8 cellular contexts compared by ENCODE assay signal in the genomic region with DNA sequence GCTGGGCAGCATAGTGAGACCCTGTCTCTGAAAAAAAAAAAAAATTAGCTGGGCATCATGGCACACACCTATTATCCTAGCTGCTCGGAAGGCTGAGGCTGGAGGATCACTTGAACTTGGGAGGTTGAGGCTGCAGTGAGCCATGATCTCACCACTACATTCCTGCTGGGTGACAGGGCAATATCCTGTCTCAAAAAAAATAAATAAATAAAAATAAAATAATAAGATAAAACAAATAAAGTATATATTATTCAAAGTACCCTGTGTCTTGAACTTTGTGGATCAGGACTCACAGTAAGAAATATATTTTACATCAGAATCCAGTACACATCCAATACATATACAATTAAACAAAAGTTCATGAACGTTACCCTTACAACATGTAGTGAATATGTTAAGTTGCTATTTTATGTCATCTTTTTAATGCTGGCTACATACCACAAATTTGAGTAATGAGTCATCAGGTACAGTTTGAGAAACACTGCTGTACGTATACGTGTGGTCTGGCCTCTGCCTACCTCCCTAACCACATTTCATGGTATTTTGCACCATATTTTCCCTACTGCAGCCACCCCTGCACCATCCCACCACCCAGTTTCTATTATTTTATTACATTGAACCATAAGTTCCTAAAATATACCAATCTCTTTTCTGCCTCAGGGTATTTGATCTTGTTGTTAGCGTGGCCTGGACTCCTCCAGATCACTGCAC. TPM values are rescaled to one million over a fixed set of nuclear protein-coding genes. Genes with fewer than 3 reads are reported as not detected.
DNase-seq lines count a peak whose midpoint lies in the region; ATAC-seq and TF ChIP-seq lines count a peak whose summit lies in the region.

No MANE protein-coding gene starts in this region.

- intact Hi-C loops in Panc1 (cut with micrococcal nuclease; ENCODE audit: unreplicated experiment), result no loop called here
- intact Hi-C loops in esophagus muscularis mucosa (cut with DNase I), result no loop called here
- intact Hi-C loops in cardiac septum (cut with DNase I), result loop anchor here (10.0 kb wide), 2 partner anchors 122 to 1428 kb away; partner anchors contain the start of genes DCAF6, MPC2 and SLC19A2

- WGBS in esophagus muscularis mucosa, result 78% methylated on average over 5 of the region's 5 CpGs

- H3K27me3 ChIP-seq in Panc1 (ENCODE audit: control insufficient read depth, insufficient read depth, low read length) (no peaks in the 10 kb centered on the region), esophagus muscularis mucosa (no peaks in the 10 kb centered on the region)

- ATAC-seq in GM21423 (IDR thresholded peaks at IDR 0.05; ENCODE audit: unreplicated experiment) (peak; percentile 25), Panc1 (peak; percentile 48)

- in situ Hi-C loops in Panc1 (cut with HindIII; ENCODE audit: low pct_unique_long_range_greater_than_20kb, low sequenced_read_pairs), result no loop called here

- H3K36me3 ChIP-seq in Panc1 (ENCODE audit: control insufficient read depth, insufficient read depth, low read length), result peaks cover 3% of the 10 kb centered on the region; the same call in 1 of the 2 replicates
- no peaks in the 10 kb centered on the region for H3K36me3 ChIP-seq in esophagus muscularis mucosa

- BruUV-seq in Panc1 (replicated peaks; lab: Mats Ljungman, UMichigan), result no TSS peak

- no peak for TF ChIP-seq POLR2A in esophagus muscularis mucosa (IDR thresholded peaks at IDR 0.05; ENCODE audit: low read depth)

- H3K4me1 ChIP-seq in Panc1 (ENCODE audit: control insufficient read depth, insufficient read depth, low read length), result peaks cover 9% of the 10 kb centered on the region; the same call in 1 of the 2 replicates
- peaks cover 0 to 13% (median 11%) of the 10 kb centered on the region in 4 donors for H3K4me1 ChIP-seq in esophagus muscularis mucosa

- CTCF ChIA-PET in Panc1 (lab: Charles Lee), result no interaction called here

- no peak for TF ChIP-seq EP300 in esophagus muscularis mucosa (IDR thresholded peaks at IDR 0.05)

- H3K9me3 ChIP-seq in Panc1 (ENCODE audit: control insufficient read depth, insufficient read depth, low read depth, low read length), result no peaks in the 10 kb centered on the region
- H3K9me3 ChIP-seq in esophagus muscularis mucosa, result no peaks in the 10 kb centered on the region

- H3K4me3 ChIP-seq in Panc1 (ENCODE audit: low read depth in 2 of 2, low read length in 2 of 2) (peak overlapping the region in 1 of 2 experiments; percentile 2; a peak in 1 of 4 replicates), esophagus muscularis mucosa (no peak overlapping the region)

- POLR2A ChIA-PET in Panc1 (lab: Charles Lee), result interaction anchor here (0.6 kb wide), 1 partner anchor 13 kb away, joined by 3 read pairs; no protein-coding TSS in a partner anchor

- H3K27ac ChIP-seq in Panc1 (ENCODE audit: low read length) (peak overlapping the region; percentile 76), esophagus muscularis mucosa (replicated peaks in 1 of 4) (no peak overlapping the region)

- TF ChIP-seq CTCF in Panc1 (IDR thresholded peaks at IDR 0.05) (no peak), esophagus muscularis mucosa (IDR thresholded peaks at IDR 0.05) (no peak)

- DNase-seq in COLO829 (ENCODE audit: low spot score) (peak; percentile 47), Panc1 (ENCODE audit: low read depth, low spot score) (peak; percentile 76), fibroblast of gingiva (ENCODE audit: low read depth) (peak; percentile 70), esophagus muscularis mucosa (ENCODE audit: extremely low spot score) (no peak), NCI-H2196 (lab: John Stamatoyannopoulos, UW; ENCODE audit: unreplicated experiment) (no peak), NCI-H128 (lab: John Stamatoyannopoulos, UW; ENCODE audit: unreplicated experiment) (no peak), cardiac septum (ENCODE audit: low spot score) (no peak)

RNA-seq across cellular contexts. Expression of gene NME7, which starts 4.4 kb away (rescaled TPM):
- total RNA-seq in Panc1 (2021; ENCODE audit: unreplicated experiment), result 30.3 TPM
- 51.8 TPM for polyA plus RNA-seq in Panc1 (2012; ENCODE audit: insufficient read length)
- 10 to 100 TPM; 10.2 to 27.8 (median 14.5) TPM for total RNA-seq in esophagus muscularis mucosa
- total RNA-seq in cardiac septum, result 9.8 TPM

RNA-seq across cellular contexts. Expression of gene BLZF1, which starts 4.8 kb away (rescaled TPM):
- total RNA-seq in Panc1 (2021; ENCODE audit: unreplicated experiment) (19.6 TPM), esophagus muscularis mucosa (10 to 100 TPM; 28.1 to 41.1 (median 36.2) TPM), cardiac septum (23.1 TPM)
- 6.8 TPM for polyA plus RNA-seq in Panc1 (2012; ENCODE audit: insufficient read length)

Comparison
In these comparisons a context has a peak if more than half of its experiments do, and no peak if none do; other contexts are left out.
1. DNase-seq: peak in COLO829 (single experiment), Panc1 (single experiment) and fibroblast of gingiva (single experiment); none in esophagus muscularis mucosa (single experiment), NCI-H2196 (single experiment), NCI-H128 (single experiment) and cardiac septum (single experiment).